Comparison of ENCODE assay signal across 8 cellular contexts in the genomic region with DNA sequence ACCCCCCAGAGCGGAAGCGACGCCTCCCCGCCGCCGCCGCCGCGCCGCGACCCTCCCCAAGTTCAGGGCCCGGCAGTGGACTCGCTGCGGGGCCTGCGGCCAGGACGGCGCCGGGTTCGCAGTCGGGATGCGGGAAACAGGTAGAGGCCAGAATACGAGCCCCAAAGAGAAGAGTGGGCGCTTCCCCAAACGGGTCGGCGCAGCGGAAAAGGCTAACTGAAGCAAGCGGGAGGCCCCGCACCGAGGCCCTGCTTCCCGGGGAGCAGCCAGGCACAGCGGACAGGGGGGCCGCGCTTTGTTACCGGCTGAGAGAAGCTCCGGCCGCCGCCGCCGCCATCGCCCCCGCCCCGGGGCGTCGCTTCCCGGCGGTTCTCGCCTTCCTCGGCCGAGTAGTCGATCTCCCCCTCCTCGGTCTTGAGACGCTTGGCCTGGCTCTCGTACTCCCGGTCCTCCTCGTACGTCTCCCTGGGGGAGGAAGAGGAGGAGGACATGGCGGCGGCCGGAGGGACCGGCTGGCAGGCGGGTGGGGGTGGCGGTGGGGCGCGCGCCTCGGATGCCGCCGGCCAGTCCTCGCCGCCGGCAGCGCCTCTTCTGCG. TPM values are rescaled to one million over a fixed set of nuclear protein-coding genes. Genes with fewer than 3 reads are reported as not detected.
DNase-seq lines count a peak whose midpoint lies in the region; ATAC-seq and TF ChIP-seq lines count a peak whose summit lies in the region.

No MANE protein-coding gene starts in this region.

- H3K79me2 ChIP-seq in DND-41 (ENCODE audit: insufficient read depth, low read length), result peaks cover 56% of the 10 kb centered on the region

- H3K4me3 ChIP-seq in DND-41 (ENCODE audit: low read depth in 1 of 2, low read length in 2 of 2) (peak overlapping the region; percentile 87 to 94), H7 (ENCODE audit: insufficient read depth, low read depth, low read length) (peak overlapping the region; percentile 89), fibroblast of villous mesenchyme (ENCODE audit: low read depth, low read length) (peak overlapping the region; percentile 84), aorta (ENCODE audit: low read length in 2 of 2) (peak overlapping the region; percentile 46 to 99)

- H3K36me3 ChIP-seq in DND-41 (ENCODE audit: insufficient read depth, low read length) (peaks cover 7% of the 10 kb centered on the region; the same call in 1 of the 2 replicates), H7 (replicated peaks; ENCODE audit: control insufficient read depth, insufficient read depth, low read length) (no peaks in the 10 kb centered on the region), aorta (ENCODE audit: control insufficient read depth in 1 of 2, insufficient read depth in 2 of 2, low read length in 1 of 2) (no peaks in the 10 kb centered on the region)

- H3K4me1 ChIP-seq in DND-41 (ENCODE audit: insufficient read depth, low read length) (peaks cover 48% of the 10 kb centered on the region), aorta (ENCODE audit: control insufficient read depth in 1 of 2, insufficient read depth in 2 of 2, low read length in 2 of 2) (peaks cover 0 to 2% of the 10 kb centered on the region in 2 donors)

- H3K27me3 ChIP-seq in DND-41 (ENCODE audit: insufficient read depth, low read length, poor library complexity) (no peaks in the 10 kb centered on the region), H7 (ENCODE audit: control insufficient read depth, insufficient read depth, low read length) (no peaks in the 10 kb centered on the region), aorta (ENCODE audit: control insufficient read depth in 1 of 2, insufficient read depth in 2 of 2, low read length in 1 of 2) (no peaks in the 10 kb centered on the region)

- ATAC-seq in DND-41 (ENCODE audit: insufficient read depth, low read depth) (peak; percentile 15), aorta (ENCODE audit: low FRiP score) (peak; percentile 39)

- H3K9me3 ChIP-seq in DND-41 (ENCODE audit: insufficient read depth, low read length, severe bottlenecking) (no peaks in the 10 kb centered on the region), aorta (ENCODE audit: control insufficient read depth, low read length) (no peaks in the 10 kb centered on the region)

- TF ChIP-seq CTCF in DND-41 (IDR thresholded peaks at IDR 0.05; ENCODE audit: borderline replicate concordance, extremely low read depth, low read length, poor library complexity, severe bottlenecking) (no peak), fibroblast of villous mesenchyme (IDR thresholded peaks at IDR 0.05; ENCODE audit: insufficient read depth, low read depth, low read length) (no peak)

- H2AFZ ChIP-seq in DND-41 (ENCODE audit: low read depth, low read length), result peak overlapping the region; percentile 83

- H3K9ac ChIP-seq in DND-41 (ENCODE audit: low read depth, low read length), result peak overlapping the region; percentile 96

- peak overlapping the region; percentile 94 for H3K27ac ChIP-seq in DND-41 (ENCODE audit: low read length)
- peak overlapping the region; percentile 81 to 94 for H3K27ac ChIP-seq in aorta (ENCODE audit: low read depth in 1 of 2, low read length in 2 of 2)

- WGBS in aorta, 2 donors, result 0% methylated on average over 36 to 74 of the region's 74 CpGs

- intact Hi-C loops in aorta (cut with DNase I), result loop anchor here (5.0 kb wide), 2 partner anchors 65 to 120 kb away; a partner anchor contains a TSS

- H4K20me1 ChIP-seq in DND-41 (ENCODE audit: insufficient read depth, low read length), result peaks cover 32% of the 10 kb centered on the region

- peak; percentile 57 for DNase-seq in DND-41
- DNase-seq in H7, result peak; percentile 69
- DNase-seq in NCI-H2171 treated with DMSO at 0.1 percent for 48 hours (lab: John Stamatoyannopoulos, UW), result peak; percentile 66
- DNase-seq in activated effector memory CD4-positive, alpha-beta T cell treated with Interleukin-2 at 50 U/mL for 16 hours, result peak; percentile 32
- no peak for DNase-seq in fibroblast of villous mesenchyme (ENCODE audit: low read depth)
- peak in 43 of 56 donors; percentile 33 to 79 (median 61) for DNase-seq in nucleus accumbens (lab: John Stamatoyannopoulos, UW)
- DNase-seq in aorta, result peak; percentile 67 to 83
- DNase-seq in AG08396 (ENCODE audit: low spot score), result no peak

- peak overlapping the region; percentile 82 for H3K4me2 ChIP-seq in DND-41 (ENCODE audit: insufficient read depth, low read length)

RNA-seq across cellular contexts. Expression of a gene that starts 0.5 kb away (rescaled TPM):
- total RNA-seq in H7 (2014; rRNA removed; shearing (Covaris generic)), result 71.6 and 72.1 TPM in 2 replicates
- 40.6 and 57.0 TPM in 2 replicates for total RNA-seq in fibroblast of villous mesenchyme
- 10 to 100 TPM; 60.8 to 65.2 TPM for total RNA-seq in aorta
- 10 to 100 TPM; 15.9 to 19.7 TPM for polyA plus RNA-seq in aorta

Comparison
In these comparisons a context has a peak if more than half of its experiments do, and no peak if none do; other contexts are left out.
1. DNase-seq: peak in DND-41 (single experiment), H7 (single experiment), NCI-H2171 treated with DMSO at 0.1 percent for 48 hours (single experiment), activated effector memory CD4-positive, alpha-beta T cell treated with Interleukin-2 at 50 U/mL for 16 hours (single experiment), nucleus accumbens (43 of 56) and aorta (2 of 2); none in fibroblast of villous mesenchyme (single experiment) and AG08396 (single experiment).
2. Peak in every context shown above with its lines, with median percentiles within 50 percentile points of each other: H3K4me3 ChIP-seq.